Comparison of ENCODE assay signal across 1 cellular context in the genomic region with DNA sequence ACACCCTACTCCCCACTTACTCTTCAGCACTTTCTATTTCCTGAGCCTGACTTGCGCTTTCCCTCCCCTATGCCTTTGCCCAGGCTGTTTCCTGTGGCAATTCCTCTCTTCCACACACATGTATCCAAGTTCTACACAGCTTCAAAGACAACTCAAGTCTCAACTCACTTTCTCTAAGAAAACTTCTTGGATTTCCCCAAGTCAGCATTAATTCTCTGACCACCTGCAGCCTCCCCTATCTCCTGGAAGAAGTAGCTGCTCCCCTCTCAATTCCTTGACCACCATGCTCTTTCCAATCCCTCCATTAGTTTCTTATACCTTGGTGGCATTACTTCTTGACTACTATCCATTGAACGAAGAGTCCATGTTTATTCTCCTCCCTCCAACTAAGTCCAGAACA.
TF ChIP-seq lines count a peak whose summit lies in the region.

No MANE protein-coding gene starts in this region.

TF ChIP-seq in HepG2, 621 proteins besides CTCF, POLR2A, EP300 and RAD21:
- TF ChIP-seq ZNF124 (CRISPR knock-in tag; IDR thresholded peaks at IDR 0.05), result no peak
- TF ChIP-seq EED (CRISPR knock-in tag; IDR thresholded peaks at IDR 0.05), result no peak
- TF ChIP-seq, protein P1, sequence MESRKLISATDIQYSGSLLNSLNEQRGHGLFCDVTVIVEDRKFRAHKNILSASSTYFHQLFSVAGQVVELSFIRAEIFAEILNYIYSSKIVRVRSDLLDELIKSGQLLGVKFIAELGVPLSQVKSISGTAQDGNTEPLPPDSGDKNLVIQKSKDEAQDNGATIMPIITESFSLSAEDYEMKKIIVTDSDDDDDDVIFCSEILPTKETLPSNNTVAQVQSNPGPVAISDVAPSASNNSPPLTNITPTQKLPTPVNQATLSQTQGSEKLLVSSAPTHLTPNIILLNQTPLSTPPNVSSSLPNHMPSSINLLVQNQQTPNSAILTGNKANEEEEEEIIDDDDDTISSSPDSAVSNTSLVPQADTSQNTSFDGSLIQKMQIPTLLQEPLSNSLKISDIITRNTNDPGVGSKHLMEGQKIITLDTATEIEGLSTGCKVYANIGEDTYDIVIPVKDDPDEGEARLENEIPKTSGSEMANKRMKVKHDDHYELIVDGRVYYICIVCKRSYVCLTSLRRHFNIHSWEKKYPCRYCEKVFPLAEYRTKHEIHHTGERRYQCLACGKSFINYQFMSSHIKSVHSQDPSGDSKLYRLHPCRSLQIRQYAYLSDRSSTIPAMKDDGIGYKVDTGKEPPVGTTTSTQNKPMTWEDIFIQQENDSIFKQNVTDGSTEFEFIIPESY (CRISPR knock-in tag; IDR thresholded peaks at IDR 0.05), result no peak
- no peak for TF ChIP-seq ZNF570 (CRISPR knock-in tag; IDR thresholded peaks at IDR 0.05; ENCODE audit: borderline replicate concordance)
- peak; percentile 76 to 86 for TF ChIP-seq MAFK (conservative IDR thresholded peaks at IDR 0.05 in 1 of 2, IDR thresholded peaks at IDR 0.05 in 1 of 2; ENCODE audit: low read length in 2 of 2)
- TF ChIP-seq ZZZ3 (CRISPR knock-in tag; IDR thresholded peaks at IDR 0.05; ENCODE audit: borderline replicate concordance), result no peak
- TF ChIP-seq MAFF (IDR thresholded peaks at IDR 0.05; ENCODE audit: low read depth, low read length), result peak; percentile 80
- TF ChIP-seq DNMT1 (CRISPR knock-in tag; IDR thresholded peaks at IDR 0.05), result no peak
- TF ChIP-seq, protein P2, sequence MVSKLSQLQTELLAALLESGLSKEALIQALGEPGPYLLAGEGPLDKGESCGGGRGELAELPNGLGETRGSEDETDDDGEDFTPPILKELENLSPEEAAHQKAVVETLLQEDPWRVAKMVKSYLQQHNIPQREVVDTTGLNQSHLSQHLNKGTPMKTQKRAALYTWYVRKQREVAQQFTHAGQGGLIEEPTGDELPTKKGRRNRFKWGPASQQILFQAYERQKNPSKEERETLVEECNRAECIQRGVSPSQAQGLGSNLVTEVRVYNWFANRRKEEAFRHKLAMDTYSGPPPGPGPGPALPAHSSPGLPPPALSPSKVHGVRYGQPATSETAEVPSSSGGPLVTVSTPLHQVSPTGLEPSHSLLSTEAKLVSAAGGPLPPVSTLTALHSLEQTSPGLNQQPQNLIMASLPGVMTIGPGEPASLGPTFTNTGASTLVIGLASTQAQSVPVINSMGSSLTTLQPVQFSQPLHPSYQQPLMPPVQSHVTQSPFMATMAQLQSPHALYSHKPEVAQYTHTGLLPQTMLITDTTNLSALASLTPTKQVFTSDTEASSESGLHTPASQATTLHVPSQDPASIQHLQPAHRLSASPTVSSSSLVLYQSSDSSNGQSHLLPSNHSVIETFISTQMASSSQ (IDR thresholded peaks at IDR 0.05; ENCODE audit: low read depth), result no peak
- TF ChIP-seq, protein P2 (CRISPR knock-in tag; IDR thresholded peaks at IDR 0.05; ENCODE audit: borderline replicate concordance), result no peak
- TF ChIP-seq ZNF678 (CRISPR knock-in tag; IDR thresholded peaks at IDR 0.05), result no peak
